ENCODE assay signal across 8 cellular contexts in genomic region chr20:35171753-35172433, GRCh38. TPM values are rescaled to one million over a fixed set of nuclear protein-coding genes. Genes with fewer than 3 reads are reported as not detected.
DNase-seq lines count a peak whose midpoint lies in the region; ATAC-seq, FAIRE-seq and TF ChIP-seq lines count a peak whose summit lies in the region.

TSS of gene PROCR (plus strand) at chr20:35172072. CDS start at chr20:35172155, 83 bp downstream.

- peak within 1 kb of the TSS; percentile 15 to 32 for H3K4me3 ChIP-seq in neutrophil (ENCODE audit: low read depth in 1 of 2, low read length in 1 of 2)

- H3K36me3 ChIP-seq in neutrophil: no peaks in the 10 kb centered on the region

- CTCF ChIA-PET in activated naive CD4-positive, alpha-beta T cell treated with anti-CD3 and anti-CD28 coated beads, Interleukin-2, amount 10 ng/mL, durations not matched to agents 7 days and 5 days (lab: Charles Lee): no interaction called here

- H3K4me1 ChIP-seq in neutrophil (ENCODE audit: control insufficient read depth in 1 of 2, insufficient read depth in 1 of 2, low read depth in 1 of 2, low read length in 1 of 2): peaks cover 10 to 11% of the 10 kb centered on the region in 2 experiments

- TF ChIP-seq CTCF in glutamatergic neuron (IDR thresholded peaks at IDR 0.05; ENCODE audit: partially characterized antibody, unreplicated experiment): no peak
- TF ChIP-seq CTCF in neutrophil (IDR thresholded peaks at IDR 0.05): no peak

- H3K4me3 Mint-ChIP-seq in activated naive CD4-positive, alpha-beta T cell treated with anti-CD3 and anti-CD28 coated beads, Interleukin-2, amount 10 ng/mL, durations not matched to agents 7 days and 5 days: peak within 1 kb of the TSS; percentile 3
- H3K4me3 Mint-ChIP-seq in activated naive CD8-positive, alpha-beta T cell treated with anti-CD3 and anti-CD28 coated beads, Interleukin-2, amount 50 U/mL, for 24 hours: peak within 1 kb of the TSS; percentile 68
- peak within 1 kb of the TSS; percentile 57 for H3K4me3 Mint-ChIP-seq in glutamatergic neuron (ENCODE audit: unreplicated experiment)

- no peaks in the 10 kb centered on the region for H3K9me3 Mint-ChIP-seq in activated naive CD4-positive, alpha-beta T cell treated with anti-CD3 and anti-CD28 coated beads, Interleukin-2, amount 10 ng/mL, durations not matched to agents 7 days and 5 days
- no peaks in the 10 kb centered on the region for H3K9me3 Mint-ChIP-seq in activated naive CD8-positive, alpha-beta T cell treated with anti-CD3 and anti-CD28 coated beads, Interleukin-2, amount 50 U/mL, for 24 hours
- no peaks in the 10 kb centered on the region for H3K9me3 Mint-ChIP-seq in glutamatergic neuron (ENCODE audit: unreplicated experiment)

- H3K27me3 ChIP-seq in neutrophil: peaks cover 6% of the 10 kb centered on the region

- no peak for FAIRE-seq in GM12892 (lab: Jason Lieb, UNC)

- peaks cover 9% of the 10 kb centered on the region for H3K27me3 Mint-ChIP-seq in activated naive CD4-positive, alpha-beta T cell treated with anti-CD3 and anti-CD28 coated beads, Interleukin-2, amount 10 ng/mL, durations not matched to agents 7 days and 5 days
- H3K27me3 Mint-ChIP-seq in activated naive CD8-positive, alpha-beta T cell treated with anti-CD3 and anti-CD28 coated beads, Interleukin-2, amount 50 U/mL, for 24 hours: no peaks in the 10 kb centered on the region
- peaks cover 4% of the 10 kb centered on the region for H3K27me3 Mint-ChIP-seq in glutamatergic neuron (ENCODE audit: unreplicated experiment)

- peaks cover 13% of the 10 kb centered on the region for H3K4me1 Mint-ChIP-seq in activated naive CD4-positive, alpha-beta T cell treated with anti-CD3 and anti-CD28 coated beads, Interleukin-2, amount 10 ng/mL, durations not matched to agents 7 days and 5 days
- peaks cover 15% of the 10 kb centered on the region for H3K4me1 Mint-ChIP-seq in activated naive CD8-positive, alpha-beta T cell treated with anti-CD3 and anti-CD28 coated beads, Interleukin-2, amount 50 U/mL, for 24 hours
- peaks cover 4% of the 10 kb centered on the region for H3K4me1 Mint-ChIP-seq in glutamatergic neuron (ENCODE audit: low read depth, unreplicated experiment)

- DNase-seq in activated naive CD4-positive, alpha-beta T cell treated with anti-CD3 and anti-CD28 coated beads, Interleukin-2, amount 10 ng/mL, durations not matched to agents 7 days and 5 days: peak; percentile 23
- no peak for DNase-seq in activated naive CD4-positive, alpha-beta T cell treated with Interleukin-2 at 50 U/mL for 16 hours
- peak; percentile 74 to 78 for DNase-seq in NCI-H524 (lab: John Stamatoyannopoulos, UW)
- DNase-seq in activated naive CD8-positive, alpha-beta T cell treated with anti-CD3 and anti-CD28 coated beads, Interleukin-2, amount 50 U/mL, for 24 hours: peak; percentile 22
- DNase-seq in glutamatergic neuron: peak; percentile 35
- no peak for DNase-seq in GM12892 (ENCODE audit: insufficient read length)
- no peak for DNase-seq in NCI-H1930 (lab: John Stamatoyannopoulos, UW)

- peak; percentile 65 for ATAC-seq in activated naive CD8-positive, alpha-beta T cell treated with anti-CD3 and anti-CD28 coated beads, Interleukin-2, amount 50 U/mL, for 24 hours

- H3K27ac ChIP-seq in neutrophil: peak within 1 kb of the TSS; percentile 52

- no peaks in the 10 kb centered on the region for H3K9me3 ChIP-seq in neutrophil

- H3K36me3 Mint-ChIP-seq in activated naive CD4-positive, alpha-beta T cell treated with anti-CD3 and anti-CD28 coated beads, Interleukin-2, amount 10 ng/mL, durations not matched to agents 7 days and 5 days: no peaks in the 10 kb centered on the region
- no peaks in the 10 kb centered on the region for H3K36me3 Mint-ChIP-seq in activated naive CD8-positive, alpha-beta T cell treated with anti-CD3 and anti-CD28 coated beads, Interleukin-2, amount 50 U/mL, for 24 hours (ENCODE audit: low read depth)
- H3K36me3 Mint-ChIP-seq in glutamatergic neuron (ENCODE audit: unreplicated experiment): no peaks in the 10 kb centered on the region

- H3K27ac Mint-ChIP-seq in activated naive CD4-positive, alpha-beta T cell treated with anti-CD3 and anti-CD28 coated beads, Interleukin-2, amount 10 ng/mL, durations not matched to agents 7 days and 5 days: no peak within 1 kb of the TSS
- H3K27ac Mint-ChIP-seq in activated naive CD8-positive, alpha-beta T cell treated with anti-CD3 and anti-CD28 coated beads, Interleukin-2, amount 50 U/mL, for 24 hours: peak within 1 kb of the TSS; percentile 3
- H3K27ac Mint-ChIP-seq in glutamatergic neuron (ENCODE audit: unreplicated experiment): no peak within 1 kb of the TSS

- no peak for TF ChIP-seq POLR2A in GM12892 (IDR thresholded peaks at IDR 0.05; ENCODE audit: low read depth, low read length)

RNA-seq across cellular contexts. Expression of gene PROCR, which starts in this region (rescaled TPM):
- total RNA-seq in glutamatergic neuron (ENCODE audit: unreplicated experiment): 0.32 TPM
- 0.85 TPM for polyA plus RNA-seq in GM12892 (2012; ENCODE audit: missing spikeins)

Comparison
In these comparisons a context has a peak if more than half of its experiments do, and no peak if none do; other contexts are left out.
1. DNase-seq: peak in activated naive CD4-positive, alpha-beta T cell treated with anti-CD3 and anti-CD28 coated beads, Interleukin-2, amount 10 ng/mL, durations not matched to agents 7 days and 5 days (single experiment), NCI-H524 (2 of 2) and activated naive CD8-positive, alpha-beta T cell treated with anti-CD3 and anti-CD28 coated beads, Interleukin-2, amount 50 U/mL, for 24 hours (single experiment); none in activated naive CD4-positive, alpha-beta T cell treated with Interleukin-2 at 50 U/mL for 16 hours (single experiment), GM12892 (single experiment) and NCI-H1930 (0 of 2).
2. Peak in DNase-seq in glutamatergic neuron; RNA of the gene not detected or under 1 TPM.
3. H3K4me3 Mint-ChIP-seq: peak in every context shown above with its lines; median percentile 68 in activated naive CD8-positive, alpha-beta T cell treated with anti-CD3 and anti-CD28 coated beads, Interleukin-2, amount 50 U/mL, for 24 hours; 57 in glutamatergic neuron; 3 in activated naive CD4-positive, alpha-beta T cell treated with anti-CD3 and anti-CD28 coated beads, Interleukin-2, amount 10 ng/mL, durations not matched to agents 7 days and 5 days.